In the genomic region with DNA sequence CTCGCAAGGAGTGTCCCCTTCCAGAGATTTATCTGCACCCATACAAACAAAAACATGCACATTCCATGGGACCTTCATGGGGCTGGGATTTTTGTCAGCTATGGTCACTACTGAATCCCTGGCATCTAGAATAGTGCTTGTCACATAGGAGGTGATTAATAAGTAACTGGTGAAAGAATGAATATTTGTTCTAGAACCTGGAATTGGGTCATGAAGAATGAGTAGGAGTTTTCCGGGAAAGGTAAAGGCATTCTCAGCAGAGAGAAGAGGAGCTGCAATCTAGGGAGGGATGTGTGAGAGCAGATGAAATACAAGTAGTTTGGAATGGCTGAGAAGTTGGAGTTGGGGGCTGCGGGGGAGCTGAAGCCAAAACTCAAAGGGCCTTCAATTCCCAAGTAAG, we compare ENCODE assay signal across 1 cellular context.
TF ChIP-seq lines count a peak whose summit lies in the region.

No MANE protein-coding gene starts in this region.

TF ChIP-seq in HepG2, 621 proteins besides CTCF, POLR2A, EP300 and RAD21 (continued from another document and continues in another):
- TF ChIP-seq, protein P1, sequence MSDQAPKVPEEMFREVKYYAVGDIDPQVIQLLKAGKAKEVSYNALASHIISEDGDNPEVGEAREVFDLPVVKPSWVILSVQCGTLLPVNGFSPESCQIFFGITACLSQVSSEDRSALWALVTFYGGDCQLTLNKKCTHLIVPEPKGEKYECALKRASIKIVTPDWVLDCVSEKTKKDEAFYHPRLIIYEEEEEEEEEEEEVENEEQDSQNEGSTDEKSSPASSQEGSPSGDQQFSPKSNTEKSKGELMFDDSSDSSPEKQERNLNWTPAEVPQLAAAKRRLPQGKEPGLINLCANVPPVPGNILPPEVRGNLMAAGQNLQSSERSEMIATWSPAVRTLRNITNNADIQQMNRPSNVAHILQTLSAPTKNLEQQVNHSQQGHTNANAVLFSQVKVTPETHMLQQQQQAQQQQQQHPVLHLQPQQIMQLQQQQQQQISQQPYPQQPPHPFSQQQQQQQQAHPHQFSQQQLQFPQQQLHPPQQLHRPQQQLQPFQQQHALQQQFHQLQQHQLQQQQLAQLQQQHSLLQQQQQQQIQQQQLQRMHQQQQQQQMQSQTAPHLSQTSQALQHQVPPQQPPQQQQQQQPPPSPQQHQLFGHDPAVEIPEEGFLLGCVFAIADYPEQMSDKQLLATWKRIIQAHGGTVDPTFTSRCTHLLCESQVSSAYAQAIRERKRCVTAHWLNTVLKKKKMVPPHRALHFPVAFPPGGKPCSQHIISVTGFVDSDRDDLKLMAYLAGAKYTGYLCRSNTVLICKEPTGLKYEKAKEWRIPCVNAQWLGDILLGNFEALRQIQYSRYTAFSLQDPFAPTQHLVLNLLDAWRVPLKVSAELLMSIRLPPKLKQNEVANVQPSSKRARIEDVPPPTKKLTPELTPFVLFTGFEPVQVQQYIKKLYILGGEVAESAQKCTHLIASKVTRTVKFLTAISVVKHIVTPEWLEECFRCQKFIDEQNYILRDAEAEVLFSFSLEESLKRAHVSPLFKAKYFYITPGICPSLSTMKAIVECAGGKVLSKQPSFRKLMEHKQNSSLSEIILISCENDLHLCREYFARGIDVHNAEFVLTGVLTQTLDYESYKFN (CRISPR knock-in tag; conservative IDR thresholded peaks at IDR 0.05), result peak; percentile 56
- TF ChIP-seq SSRP1 (CRISPR knock-in tag; IDR thresholded peaks at IDR 0.05) (no peak), FOXP1 (IDR thresholded peaks at IDR 0.05) (no peak), FOXP1 (CRISPR knock-in tag; IDR thresholded peaks at IDR 0.05) (no peak), ZIK1 (CRISPR knock-in tag; IDR thresholded peaks at IDR 0.05; ENCODE audit: borderline replicate concordance, low read depth) (no peak), MED13 (CRISPR knock-in tag; IDR thresholded peaks at IDR 0.05) (no peak), CBFB (CRISPR knock-in tag; IDR thresholded peaks at IDR 0.05) (no peak), WIZ (CRISPR knock-in tag; IDR thresholded peaks at IDR 0.05) (no peak), NFATC3 (CRISPR knock-in tag; IDR thresholded peaks at IDR 0.05) (no peak), ZNF605 (CRISPR knock-in tag; IDR thresholded peaks at IDR 0.05) (no peak), SMYD3 (CRISPR knock-in tag; IDR thresholded peaks at IDR 0.05) (no peak), HNRNPH1 (optimal IDR thresholded peaks at IDR 0.05; ENCODE audit: low read depth, low read length) (no peak), HMG20A (CRISPR knock-in tag; IDR thresholded peaks at IDR 0.05; ENCODE audit: borderline replicate concordance) (peak; percentile 53; the same call in 1 of the 2 replicates), RARA (CRISPR knock-in tag; IDR thresholded peaks at IDR 0.05) (0 out of 2 replicates have a peak, but pooled peaks have one; percentile 6), SOX6 (IDR thresholded peaks at IDR 0.05) (no peak), SOX6 (CRISPR knock-in tag; IDR thresholded peaks at IDR 0.05) (peak; percentile 46; the same call in 1 of the 2 replicates), CENPT (CRISPR knock-in tag; IDR thresholded peaks at IDR 0.05; ENCODE audit: low read depth) (no peak), YEATS2 (CRISPR knock-in tag; IDR thresholded peaks at IDR 0.05; ENCODE audit: borderline replicate concordance) (peak; percentile 34; the same call in 1 of the 2 replicates), ATF1 (CRISPR knock-in tag; IDR thresholded peaks at IDR 0.05) (no peak), TEAD3 (CRISPR knock-in tag; optimal IDR thresholded peaks at IDR 0.05; ENCODE audit: borderline replicate concordance) (peak; percentile 89), GATAD1 (CRISPR knock-in tag; IDR thresholded peaks at IDR 0.05) (peak; percentile 21; the same call in 1 of the 2 replicates), RORA (CRISPR knock-in tag; IDR thresholded peaks at IDR 0.05) (no peak), TFAP4 (IDR thresholded peaks at IDR 0.05; ENCODE audit: borderline replicate concordance, low read depth) (no peak), POLR2G (IDR thresholded peaks at IDR 0.05; ENCODE audit: low read depth, low read length) (peak; percentile 61), MLLT10 (CRISPR knock-in tag; IDR thresholded peaks at IDR 0.05) (no peak), THAP11 (CRISPR knock-in tag; IDR thresholded peaks at IDR 0.05) (peak; percentile 61; the same call in 1 of the 2 replicates), POLR2AphosphoS5 (IDR thresholded peaks at IDR 0.05; ENCODE audit: low read depth, low read length) (0 out of 2 replicates have a peak, but pooled peaks have one; percentile 29), PPARG (CRISPR knock-in tag; conservative IDR thresholded peaks at IDR 0.05) (0 out of 2 replicates have a peak, but pooled peaks have one; percentile 17), ZNF772 (CRISPR knock-in tag; IDR thresholded peaks at IDR 0.05) (no peak), ZNF564 (CRISPR knock-in tag; IDR thresholded peaks at IDR 0.05) (no peak), HNF1A (IDR thresholded peaks at IDR 0.05; ENCODE audit: low read depth) (peak; percentile 69), HNF1A (CRISPR knock-in tag; IDR thresholded peaks at IDR 0.05; ENCODE audit: borderline replicate concordance) (peak; percentile 87; the same call in 1 of the 2 replicates), SP2 (CRISPR knock-in tag; IDR thresholded peaks at IDR 0.05) (no peak), SIX1 (CRISPR knock-in tag; IDR thresholded peaks at IDR 0.05; ENCODE audit: borderline replicate concordance) (no peak), ZNF3 (CRISPR knock-in tag; IDR thresholded peaks at IDR 0.05) (0 out of 2 replicates have a peak, but pooled peaks have one; percentile 37), SOX5 (CRISPR knock-in tag; IDR thresholded peaks at IDR 0.05; ENCODE audit: borderline replicate concordance) (peak; percentile 79; the same call in 1 of the 2 replicates), ZNF790 (CRISPR knock-in tag; IDR thresholded peaks at IDR 0.05; ENCODE audit: borderline replicate concordance) (no peak), PHF21A (CRISPR knock-in tag; IDR thresholded peaks at IDR 0.05) (no peak), ZNF33A (CRISPR knock-in tag; IDR thresholded peaks at IDR 0.05; ENCODE audit: borderline replicate concordance) (no peak), SKI (IDR thresholded peaks at IDR 0.05; ENCODE audit: partially characterized antibody) (no peak), SRF (IDR thresholded peaks at IDR 0.05; ENCODE audit: low read depth, low read length) (no peak), ELF4 (CRISPR knock-in tag; IDR thresholded peaks at IDR 0.05; ENCODE audit: borderline replicate concordance) (no peak), XBP1 (CRISPR knock-in tag; IDR thresholded peaks at IDR 0.05) (no peak), RXRB (CRISPR knock-in tag; IDR thresholded peaks at IDR 0.05; ENCODE audit: borderline replicate concordance) (peak; percentile 40; the same call in 1 of the 2 replicates)
- TF ChIP-seq, protein P2, sequence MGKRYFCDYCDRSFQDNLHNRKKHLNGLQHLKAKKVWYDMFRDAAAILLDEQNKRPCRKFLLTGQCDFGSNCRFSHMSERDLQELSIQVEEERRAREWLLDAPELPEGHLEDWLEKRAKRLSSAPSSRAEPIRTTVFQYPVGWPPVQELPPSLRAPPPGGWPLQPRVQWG (CRISPR knock-in tag; IDR thresholded peaks at IDR 0.05; ENCODE audit: borderline replicate concordance, low read depth), result no peak
- TF ChIP-seq, protein P3, sequence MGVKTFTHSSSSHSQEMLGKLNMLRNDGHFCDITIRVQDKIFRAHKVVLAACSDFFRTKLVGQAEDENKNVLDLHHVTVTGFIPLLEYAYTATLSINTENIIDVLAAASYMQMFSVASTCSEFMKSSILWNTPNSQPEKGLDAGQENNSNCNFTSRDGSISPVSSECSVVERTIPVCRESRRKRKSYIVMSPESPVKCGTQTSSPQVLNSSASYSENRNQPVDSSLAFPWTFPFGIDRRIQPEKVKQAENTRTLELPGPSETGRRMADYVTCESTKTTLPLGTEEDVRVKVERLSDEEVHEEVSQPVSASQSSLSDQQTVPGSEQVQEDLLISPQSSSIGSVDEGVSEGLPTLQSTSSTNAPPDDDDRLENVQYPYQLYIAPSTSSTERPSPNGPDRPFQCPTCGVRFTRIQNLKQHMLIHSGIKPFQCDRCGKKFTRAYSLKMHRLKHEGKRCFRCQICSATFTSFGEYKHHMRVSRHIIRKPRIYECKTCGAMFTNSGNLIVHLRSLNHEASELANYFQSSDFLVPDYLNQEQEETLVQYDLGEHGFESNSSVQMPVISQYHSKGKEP (CRISPR knock-in tag; IDR thresholded peaks at IDR 0.05), result no peak
- TF ChIP-seq, protein P4, sequence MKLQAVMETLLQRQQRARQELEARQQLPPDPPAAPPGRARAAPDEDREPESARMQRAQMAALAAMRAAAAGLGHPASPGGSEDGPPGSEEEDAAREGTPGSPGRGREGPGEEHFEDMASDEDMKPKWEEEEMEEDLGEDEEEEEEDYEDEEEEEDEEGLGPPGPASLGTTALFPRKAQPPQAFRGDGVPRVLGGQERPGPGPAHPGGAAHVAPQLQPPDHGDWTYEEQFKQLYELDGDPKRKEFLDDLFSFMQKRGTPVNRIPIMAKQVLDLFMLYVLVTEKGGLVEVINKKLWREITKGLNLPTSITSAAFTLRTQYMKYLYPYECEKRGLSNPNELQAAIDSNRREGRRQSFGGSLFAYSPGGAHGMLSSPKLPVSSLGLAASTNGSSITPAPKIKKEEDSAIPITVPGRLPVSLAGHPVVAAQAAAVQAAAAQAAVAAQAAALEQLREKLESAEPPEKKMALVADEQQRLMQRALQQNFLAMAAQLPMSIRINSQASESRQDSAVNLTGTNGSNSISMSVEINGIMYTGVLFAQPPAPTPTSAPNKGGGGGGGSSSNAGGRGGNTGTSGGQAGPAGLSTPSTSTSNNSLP (IDR thresholded peaks at IDR 0.05; ENCODE audit: low read depth, low read length), result peak; percentile 66
- TF ChIP-seq, protein P5, sequence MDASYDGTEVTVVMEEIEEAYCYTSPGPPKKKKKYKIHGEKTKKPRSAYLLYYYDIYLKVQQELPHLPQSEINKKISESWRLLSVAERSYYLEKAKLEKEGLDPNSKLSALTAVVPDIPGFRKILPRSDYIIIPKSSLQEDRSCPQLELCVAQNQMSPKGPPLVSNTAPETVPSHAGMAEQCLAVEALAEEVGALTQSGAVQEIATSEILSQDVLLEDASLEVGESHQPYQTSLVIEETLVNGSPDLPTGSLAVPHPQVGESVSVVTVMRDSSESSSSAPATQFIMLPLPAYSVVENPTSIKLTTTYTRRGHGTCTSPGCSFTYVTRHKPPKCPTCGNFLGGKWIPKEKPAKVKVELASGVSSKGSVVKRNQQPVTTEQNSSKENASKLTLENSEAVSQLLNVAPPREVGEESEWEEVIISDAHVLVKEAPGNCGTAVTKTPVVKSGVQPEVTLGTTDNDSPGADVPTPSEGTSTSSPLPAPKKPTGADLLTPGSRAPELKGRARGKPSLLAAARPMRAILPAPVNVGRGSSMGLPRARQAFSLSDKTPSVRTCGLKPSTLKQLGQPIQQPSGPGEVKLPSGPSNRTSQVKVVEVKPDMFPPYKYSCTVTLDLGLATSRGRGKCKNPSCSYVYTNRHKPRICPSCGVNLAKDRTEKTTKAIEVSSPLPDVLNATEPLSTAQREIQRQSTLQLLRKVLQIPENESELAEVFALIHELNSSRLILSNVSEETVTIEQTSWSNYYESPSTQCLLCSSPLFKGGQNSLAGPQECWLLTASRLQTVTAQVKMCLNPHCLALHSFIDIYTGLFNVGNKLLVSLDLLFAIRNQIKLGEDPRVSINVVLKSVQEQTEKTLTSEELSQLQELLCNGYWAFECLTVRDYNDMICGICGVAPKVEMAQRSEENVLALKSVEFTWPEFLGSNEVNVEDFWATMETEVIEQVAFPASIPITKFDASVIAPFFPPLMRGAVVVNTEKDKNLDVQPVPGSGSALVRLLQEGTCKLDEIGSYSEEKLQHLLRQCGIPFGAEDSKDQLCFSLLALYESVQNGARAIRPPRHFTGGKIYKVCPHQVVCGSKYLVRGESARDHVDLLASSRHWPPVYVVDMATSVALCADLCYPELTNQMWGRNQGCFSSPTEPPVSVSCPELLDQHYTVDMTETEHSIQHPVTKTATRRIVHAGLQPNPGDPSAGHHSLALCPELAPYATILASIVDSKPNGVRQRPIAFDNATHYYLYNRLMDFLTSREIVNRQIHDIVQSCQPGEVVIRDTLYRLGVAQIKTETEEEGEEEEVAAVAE (CRISPR knock-in tag; IDR thresholded peaks at IDR 0.05; ENCODE audit: borderline replicate concordance), result no peak
- TF ChIP-seq, protein P6, sequence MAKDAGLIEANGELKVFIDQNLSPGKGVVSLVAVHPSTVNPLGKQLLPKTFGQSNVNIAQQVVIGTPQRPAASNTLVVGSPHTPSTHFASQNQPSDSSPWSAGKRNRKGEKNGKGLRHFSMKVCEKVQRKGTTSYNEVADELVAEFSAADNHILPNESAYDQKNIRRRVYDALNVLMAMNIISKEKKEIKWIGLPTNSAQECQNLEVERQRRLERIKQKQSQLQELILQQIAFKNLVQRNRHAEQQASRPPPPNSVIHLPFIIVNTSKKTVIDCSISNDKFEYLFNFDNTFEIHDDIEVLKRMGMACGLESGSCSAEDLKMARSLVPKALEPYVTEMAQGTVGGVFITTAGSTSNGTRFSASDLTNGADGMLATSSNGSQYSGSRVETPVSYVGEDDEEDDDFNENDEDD (CRISPR knock-in tag; IDR thresholded peaks at IDR 0.05; ENCODE audit: borderline replicate concordance), result 0 out of 2 replicates have a peak, but pooled peaks have one; percentile 14
